1 cellular context compared by ENCODE assay signal in the genomic region with DNA sequence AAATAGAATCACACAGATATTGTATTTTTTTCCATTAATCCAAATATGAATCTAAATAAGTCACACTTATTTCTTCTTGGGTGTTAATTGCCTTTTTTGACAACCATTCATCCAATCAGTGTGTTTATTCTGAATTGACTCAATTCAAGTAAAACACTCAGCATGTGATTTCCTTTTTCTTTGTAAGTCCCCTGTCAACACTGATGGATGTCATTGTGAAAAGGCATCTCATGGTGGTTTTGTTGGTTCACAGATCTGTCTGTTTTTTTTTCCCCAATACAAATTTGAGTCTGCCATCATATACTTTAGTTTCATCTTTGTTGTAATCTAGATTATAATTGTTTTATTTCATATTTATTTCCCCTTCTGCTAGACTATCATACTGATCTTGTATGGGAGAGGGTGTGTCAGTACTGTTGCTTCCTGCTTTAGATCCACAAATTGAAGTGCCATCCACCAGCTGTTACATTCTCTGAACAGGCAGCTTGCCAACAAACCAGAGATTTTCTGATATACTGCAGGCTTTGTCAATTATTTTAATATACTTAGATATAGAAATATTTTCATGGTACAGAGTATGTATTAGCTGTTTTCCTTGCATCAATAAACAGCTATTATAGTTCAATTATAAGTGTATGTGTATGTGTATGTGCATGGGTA.
TF ChIP-seq lines count a peak whose summit lies in the region.

No MANE protein-coding gene starts in this region.

TF ChIP-seq in GM23338, 12 proteins besides CTCF, POLR2A, EP300 and RAD21:
- TF ChIP-seq, protein P1, sequence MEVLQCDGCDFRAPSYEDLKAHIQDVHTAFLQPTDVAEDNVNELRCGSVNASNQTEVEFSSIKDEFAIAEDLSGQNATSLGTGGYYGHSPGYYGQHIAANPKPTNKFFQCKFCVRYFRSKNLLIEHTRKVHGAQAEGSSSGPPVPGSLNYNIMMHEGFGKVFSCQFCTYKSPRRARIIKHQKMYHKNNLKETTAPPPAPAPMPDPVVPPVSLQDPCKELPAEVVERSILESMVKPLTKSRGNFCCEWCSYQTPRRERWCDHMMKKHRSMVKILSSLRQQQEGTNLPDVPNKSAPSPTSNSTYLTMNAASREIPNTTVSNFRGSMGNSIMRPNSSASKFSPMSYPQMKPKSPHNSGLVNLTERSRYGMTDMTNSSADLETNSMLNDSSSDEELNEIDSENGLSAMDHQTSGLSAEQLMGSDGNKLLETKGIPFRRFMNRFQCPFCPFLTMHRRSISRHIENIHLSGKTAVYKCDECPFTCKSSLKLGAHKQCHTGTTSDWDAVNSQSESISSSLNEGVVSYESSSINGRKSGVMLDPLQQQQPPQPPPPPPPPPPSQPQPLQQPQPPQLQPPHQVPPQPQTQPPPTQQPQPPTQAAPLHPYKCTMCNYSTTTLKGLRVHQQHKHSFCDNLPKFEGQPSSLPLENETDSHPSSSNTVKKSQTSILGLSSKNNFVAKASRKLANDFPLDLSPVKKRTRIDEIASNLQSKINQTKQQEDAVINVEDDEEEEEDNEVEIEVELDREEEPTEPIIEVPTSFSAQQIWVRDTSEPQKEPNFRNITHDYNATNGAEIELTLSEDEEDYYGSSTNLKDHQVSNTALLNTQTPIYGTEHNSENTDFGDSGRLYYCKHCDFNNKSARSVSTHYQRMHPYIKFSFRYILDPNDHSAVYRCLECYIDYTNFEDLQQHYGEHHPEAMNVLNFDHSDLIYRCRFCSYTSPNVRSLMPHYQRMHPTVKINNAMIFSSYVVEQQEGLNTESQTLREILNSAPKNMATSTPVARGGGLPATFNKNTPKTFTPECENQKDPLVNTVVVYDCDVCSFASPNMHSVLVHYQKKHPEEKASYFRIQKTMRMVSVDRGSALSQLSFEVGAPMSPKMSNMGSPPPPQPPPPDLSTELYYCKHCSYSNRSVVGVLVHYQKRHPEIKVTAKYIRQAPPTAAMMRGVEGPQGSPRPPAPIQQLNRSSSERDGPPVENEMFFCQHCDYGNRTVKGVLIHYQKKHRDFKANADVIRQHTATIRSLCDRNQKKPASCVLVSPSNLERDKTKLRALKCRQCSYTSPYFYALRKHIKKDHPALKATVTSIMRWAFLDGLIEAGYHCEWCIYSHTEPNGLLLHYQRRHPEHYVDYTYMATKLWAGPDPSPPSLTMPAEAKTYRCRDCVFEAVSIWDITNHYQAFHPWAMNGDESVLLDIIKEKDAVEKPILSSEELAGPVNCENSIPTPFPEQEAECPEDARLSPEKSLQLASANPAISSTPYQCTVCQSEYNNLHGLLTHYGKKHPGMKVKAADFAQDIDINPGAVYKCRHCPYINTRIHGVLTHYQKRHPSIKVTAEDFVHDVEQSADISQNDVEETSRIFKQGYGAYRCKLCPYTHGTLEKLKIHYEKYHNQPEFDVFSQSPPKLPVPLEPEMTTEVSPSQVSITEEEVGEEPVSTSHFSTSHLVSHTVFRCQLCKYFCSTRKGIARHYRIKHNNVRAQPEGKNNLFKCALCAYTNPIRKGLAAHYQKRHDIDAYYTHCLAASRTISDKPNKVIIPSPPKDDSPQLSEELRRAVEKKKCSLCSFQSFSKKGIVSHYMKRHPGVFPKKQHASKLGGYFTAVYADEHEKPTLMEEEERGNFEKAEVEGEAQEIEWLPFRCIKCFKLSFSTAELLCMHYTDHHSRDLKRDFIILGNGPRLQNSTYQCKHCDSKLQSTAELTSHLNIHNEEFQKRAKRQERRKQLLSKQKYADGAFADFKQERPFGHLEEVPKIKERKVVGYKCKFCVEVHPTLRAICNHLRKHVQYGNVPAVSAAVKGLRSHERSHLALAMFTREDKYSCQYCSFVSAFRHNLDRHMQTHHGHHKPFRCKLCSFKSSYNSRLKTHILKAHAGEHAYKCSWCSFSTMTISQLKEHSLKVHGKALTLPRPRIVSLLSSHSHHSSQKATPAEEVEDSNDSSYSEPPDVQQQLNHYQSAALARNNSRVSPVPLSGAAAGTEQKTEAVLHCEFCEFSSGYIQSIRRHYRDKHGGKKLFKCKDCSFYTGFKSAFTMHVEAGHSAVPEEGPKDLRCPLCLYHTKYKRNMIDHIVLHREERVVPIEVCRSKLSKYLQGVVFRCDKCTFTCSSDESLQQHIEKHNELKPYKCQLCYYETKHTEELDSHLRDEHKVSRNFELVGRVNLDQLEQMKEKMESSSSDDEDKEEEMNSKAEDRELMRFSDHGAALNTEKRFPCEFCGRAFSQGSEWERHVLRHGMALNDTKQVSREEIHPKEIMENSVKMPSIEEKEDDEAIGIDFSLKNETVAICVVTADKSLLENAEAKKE (CRISPR knock-in tag; IDR thresholded peaks at IDR 0.05), result no peak
- TF ChIP-seq EZH2phosphoT487 (IDR thresholded peaks at IDR 0.05; ENCODE audit: unreplicated experiment), result no peak
- TF ChIP-seq, protein P2, sequence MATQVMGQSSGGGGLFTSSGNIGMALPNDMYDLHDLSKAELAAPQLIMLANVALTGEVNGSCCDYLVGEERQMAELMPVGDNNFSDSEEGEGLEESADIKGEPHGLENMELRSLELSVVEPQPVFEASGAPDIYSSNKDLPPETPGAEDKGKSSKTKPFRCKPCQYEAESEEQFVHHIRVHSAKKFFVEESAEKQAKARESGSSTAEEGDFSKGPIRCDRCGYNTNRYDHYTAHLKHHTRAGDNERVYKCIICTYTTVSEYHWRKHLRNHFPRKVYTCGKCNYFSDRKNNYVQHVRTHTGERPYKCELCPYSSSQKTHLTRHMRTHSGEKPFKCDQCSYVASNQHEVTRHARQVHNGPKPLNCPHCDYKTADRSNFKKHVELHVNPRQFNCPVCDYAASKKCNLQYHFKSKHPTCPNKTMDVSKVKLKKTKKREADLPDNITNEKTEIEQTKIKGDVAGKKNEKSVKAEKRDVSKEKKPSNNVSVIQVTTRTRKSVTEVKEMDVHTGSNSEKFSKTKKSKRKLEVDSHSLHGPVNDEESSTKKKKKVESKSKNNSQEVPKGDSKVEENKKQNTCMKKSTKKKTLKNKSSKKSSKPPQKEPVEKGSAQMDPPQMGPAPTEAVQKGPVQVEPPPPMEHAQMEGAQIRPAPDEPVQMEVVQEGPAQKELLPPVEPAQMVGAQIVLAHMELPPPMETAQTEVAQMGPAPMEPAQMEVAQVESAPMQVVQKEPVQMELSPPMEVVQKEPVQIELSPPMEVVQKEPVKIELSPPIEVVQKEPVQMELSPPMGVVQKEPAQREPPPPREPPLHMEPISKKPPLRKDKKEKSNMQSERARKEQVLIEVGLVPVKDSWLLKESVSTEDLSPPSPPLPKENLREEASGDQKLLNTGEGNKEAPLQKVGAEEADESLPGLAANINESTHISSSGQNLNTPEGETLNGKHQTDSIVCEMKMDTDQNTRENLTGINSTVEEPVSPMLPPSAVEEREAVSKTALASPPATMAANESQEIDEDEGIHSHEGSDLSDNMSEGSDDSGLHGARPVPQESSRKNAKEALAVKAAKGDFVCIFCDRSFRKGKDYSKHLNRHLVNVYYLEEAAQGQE (IDR thresholded peaks at IDR 0.05; ENCODE audit: unreplicated experiment), result no peak
- TF ChIP-seq NANOG (IDR thresholded peaks at IDR 0.05; ENCODE audit: borderline replicate concordance), result no peak
- no peak for TF ChIP-seq ZNF331 (CRISPR knock-in tag; IDR thresholded peaks at IDR 0.05; ENCODE audit: low read depth)
- no peak for TF ChIP-seq ZNF114 (CRISPR knock-in tag; IDR thresholded peaks at IDR 0.05)
TF ChIP-seq in GM23338: peak in this region for 0.
